ENCODE assay signal across 1 cellular context in the genomic region with DNA sequence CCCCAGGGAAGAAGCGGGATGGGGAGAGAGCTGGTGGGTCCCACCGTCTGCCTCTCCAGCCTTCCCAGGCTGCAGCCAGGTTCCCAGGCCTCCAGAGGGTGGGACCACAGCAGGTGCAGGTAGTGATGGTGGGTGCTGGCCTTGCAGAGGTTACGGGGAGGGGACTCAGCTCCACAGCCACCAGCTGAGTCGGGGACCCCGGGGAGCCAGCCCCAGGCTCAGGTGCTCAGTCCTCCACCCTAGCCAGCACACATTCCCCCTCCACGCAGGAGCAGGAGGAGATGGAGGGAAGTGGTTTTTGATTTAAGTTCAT.
TF ChIP-seq lines count a peak whose summit lies in the region.

No MANE protein-coding gene starts in this region.

TF ChIP-seq in endothelial cell of umbilical vein, 7 proteins besides CTCF, POLR2A, EP300 and RAD21:
- no peak for TF ChIP-seq GATA2 (IDR thresholded peaks at IDR 0.05; ENCODE audit: insufficient read depth, insufficient read length, low read depth, low read length)
- TF ChIP-seq POLR2AphosphoS5 (IDR thresholded peaks at IDR 0.05; ENCODE audit: insufficient read depth, low read depth, low read length), result no peak
